Comparison of ENCODE assay signal across 1 cellular context in the genomic region with DNA sequence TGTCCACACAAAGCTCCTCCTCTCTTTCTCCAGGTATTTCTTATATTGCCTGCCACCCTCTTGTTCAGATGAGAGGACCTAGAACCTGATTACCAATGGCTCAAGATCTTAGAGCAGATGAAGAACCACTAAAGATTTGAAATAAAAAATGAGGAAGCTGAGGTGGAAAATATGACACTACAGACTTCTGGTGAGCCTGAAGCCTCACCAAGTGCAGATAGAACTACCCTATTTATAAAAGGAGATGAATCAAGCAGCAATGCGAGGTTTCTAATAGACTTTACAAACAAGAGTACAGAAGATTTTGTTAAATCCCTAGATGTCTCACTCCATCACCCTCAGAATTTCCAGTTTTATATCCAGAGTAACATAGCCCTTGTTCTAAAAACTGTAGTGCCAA.
TF ChIP-seq lines count a peak whose summit lies in the region.

No MANE protein-coding gene starts in this region.

TF ChIP-seq in WTC11, 78 proteins besides CTCF, POLR2A, EP300 and RAD21 (continued from another document):
- TF ChIP-seq, protein P1, sequence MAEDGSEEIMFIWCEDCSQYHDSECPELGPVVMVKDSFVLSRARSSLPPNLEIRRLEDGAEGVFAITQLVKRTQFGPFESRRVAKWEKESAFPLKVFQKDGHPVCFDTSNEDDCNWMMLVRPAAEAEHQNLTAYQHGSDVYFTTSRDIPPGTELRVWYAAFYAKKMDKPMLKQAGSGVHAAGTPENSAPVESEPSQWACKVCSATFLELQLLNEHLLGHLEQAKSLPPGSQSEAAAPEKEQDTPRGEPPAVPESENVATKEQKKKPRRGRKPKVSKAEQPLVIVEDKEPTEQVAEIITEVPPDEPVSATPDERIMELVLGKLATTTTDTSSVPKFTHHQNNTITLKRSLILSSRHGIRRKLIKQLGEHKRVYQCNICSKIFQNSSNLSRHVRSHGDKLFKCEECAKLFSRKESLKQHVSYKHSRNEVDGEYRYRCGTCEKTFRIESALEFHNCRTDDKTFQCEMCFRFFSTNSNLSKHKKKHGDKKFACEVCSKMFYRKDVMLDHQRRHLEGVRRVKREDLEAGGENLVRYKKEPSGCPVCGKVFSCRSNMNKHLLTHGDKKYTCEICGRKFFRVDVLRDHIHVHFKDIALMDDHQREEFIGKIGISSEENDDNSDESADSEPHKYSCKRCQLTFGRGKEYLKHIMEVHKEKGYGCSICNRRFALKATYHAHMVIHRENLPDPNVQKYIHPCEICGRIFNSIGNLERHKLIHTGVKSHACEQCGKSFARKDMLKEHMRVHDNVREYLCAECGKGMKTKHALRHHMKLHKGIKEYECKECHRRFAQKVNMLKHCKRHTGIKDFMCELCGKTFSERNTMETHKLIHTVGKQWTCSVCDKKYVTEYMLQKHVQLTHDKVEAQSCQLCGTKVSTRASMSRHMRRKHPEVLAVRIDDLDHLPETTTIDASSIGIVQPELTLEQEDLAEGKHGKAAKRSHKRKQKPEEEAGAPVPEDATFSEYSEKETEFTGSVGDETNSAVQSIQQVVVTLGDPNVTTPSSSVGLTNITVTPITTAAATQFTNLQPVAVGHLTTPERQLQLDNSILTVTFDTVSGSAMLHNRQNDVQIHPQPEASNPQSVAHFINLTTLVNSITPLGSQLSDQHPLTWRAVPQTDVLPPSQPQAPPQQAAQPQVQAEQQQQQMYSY (CRISPR knock-in tag; IDR thresholded peaks at IDR 0.05) = no peak
- TF ChIP-seq ZNF121 (CRISPR knock-in tag; IDR thresholded peaks at IDR 0.05) = no peak
- TF ChIP-seq, protein P2, sequence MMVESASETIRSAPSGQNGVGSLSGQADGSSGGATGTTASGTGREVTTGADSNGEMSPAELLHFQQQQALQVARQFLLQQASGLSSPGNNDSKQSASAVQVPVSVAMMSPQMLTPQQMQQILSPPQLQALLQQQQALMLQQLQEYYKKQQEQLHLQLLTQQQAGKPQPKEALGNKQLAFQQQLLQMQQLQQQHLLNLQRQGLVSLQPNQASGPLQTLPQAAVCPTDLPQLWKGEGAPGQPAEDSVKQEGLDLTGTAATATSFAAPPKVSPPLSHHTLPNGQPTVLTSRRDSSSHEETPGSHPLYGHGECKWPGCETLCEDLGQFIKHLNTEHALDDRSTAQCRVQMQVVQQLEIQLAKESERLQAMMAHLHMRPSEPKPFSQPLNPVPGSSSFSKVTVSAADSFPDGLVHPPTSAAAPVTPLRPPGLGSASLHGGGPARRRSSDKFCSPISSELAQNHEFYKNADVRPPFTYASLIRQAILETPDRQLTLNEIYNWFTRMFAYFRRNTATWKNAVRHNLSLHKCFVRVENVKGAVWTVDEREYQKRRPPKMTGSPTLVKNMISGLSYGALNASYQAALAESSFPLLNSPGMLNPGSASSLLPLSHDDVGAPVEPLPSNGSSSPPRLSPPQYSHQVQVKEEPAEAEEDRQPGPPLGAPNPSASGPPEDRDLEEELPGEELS (CRISPR knock-in tag; IDR thresholded peaks at IDR 0.05) = no peak
TF ChIP-seq in WTC11: peak in this region for 0.
